26 cellular contexts compared by ENCODE assay signal in genomic region chr17:46140645-46141197, GRCh38. TPM values are rescaled to one million over a fixed set of nuclear protein-coding genes. Genes with fewer than 3 reads are reported as not detected.
DNase-seq lines count a peak whose midpoint lies in the region; ATAC-seq, FAIRE-seq and TF ChIP-seq lines count a peak whose summit lies in the region.
"Had no signal": no experiment of that assay in that cellular context is flagged by ENCODE, and none has a peak within 500 bp of the region (broad histone marks: within the 10 kb centered on the region; RNA-seq: fewer than 3 reads in every experiment).

No MANE protein-coding gene starts in this region.

- no peak for ATAC-seq in WTC11
- ATAC-seq in naive thymus-derived CD8-positive, alpha-beta T cell, result no peak
- no peak for ATAC-seq in HG02885 (IDR thresholded peaks at IDR 0.05; ENCODE audit: poor library complexity, unreplicated experiment)
- ATAC-seq: CD8-positive, alpha-beta T cell; gastroesophageal sphincter; left cardiac atrium; mucosa of descending colon; pancreas; stimulated activated effector memory CD8-positive, alpha-beta T cell treated with anti-CD3 and anti-CD28 coated beads, Interleukin-12 subunit alpha, Interleukin-12 subunit beta, amount 100 ng/mL, for 72 hours had no signal

- peaks cover 93% of the 10 kb centered on the region for H3K4me1 Mint-ChIP-seq in activated T-cell treated with anti-CD3 and anti-CD28 coated beads, Interleukin-2, amount 50 U/mL, for 24 hours (ENCODE audit: low read depth)
- peaks cover 86% of the 10 kb centered on the region for H3K4me1 Mint-ChIP-seq in WTC11
- H3K4me1 Mint-ChIP-seq in naive thymus-derived CD8-positive, alpha-beta T cell, result peaks cover 55 to 98% (median 92%) of the 10 kb centered on the region in 4 donors
- peaks cover 58% of the 10 kb centered on the region for H3K4me1 Mint-ChIP-seq in osteocyte (ENCODE audit: unreplicated experiment)

- CTCF ChIA-PET in WTC11 (lab: Charles Lee), result interaction anchor here (0.6 kb wide), 1 partner anchor 42 kb away, joined by 3 read pairs; no protein-coding TSS in a partner anchor

- POLR2A ChIA-PET in WTC11 (lab: Charles Lee), result interaction anchor here (0.7 kb wide), 1 partner anchor 30 kb away, joined by 7 read pairs; no protein-coding TSS in a partner anchor
- POLR2A ChIA-PET in naive thymus-derived CD8-positive, alpha-beta T cell (lab: Charles Lee), result no interaction called here

- TF ChIP-seq CTCF in WTC11 (IDR thresholded peaks at IDR 0.05), result no peak
- no peak for TF ChIP-seq CTCF in osteocyte (IDR thresholded peaks at IDR 0.05)

- H3K9me3 Mint-ChIP-seq in activated T-cell treated with anti-CD3 and anti-CD28 coated beads, Interleukin-2, amount 50 U/mL, for 24 hours, result no peaks in the 10 kb centered on the region
- H3K9me3 Mint-ChIP-seq in WTC11 (no peaks in the 10 kb centered on the region), osteocyte (ENCODE audit: unreplicated experiment) (peaks cover 4% of the 10 kb centered on the region)
- no peaks in the 10 kb centered on the region for H3K9me3 Mint-ChIP-seq in naive thymus-derived CD8-positive, alpha-beta T cell
- H3K9me3 Mint-ChIP-seq: activated naive CD4-positive, alpha-beta T cell treated with anti-CD3 and anti-CD28 coated beads for 36 hours; CD8-positive, alpha-beta T cell; immature natural killer cell; stimulated activated effector memory CD8-positive, alpha-beta T cell treated with anti-CD3 and anti-CD28 coated beads, Interleukin-12 subunit alpha, Interleukin-12 subunit beta, amount 100 ng/mL, for 72 hours had no signal

- no peak for TF ChIP-seq POLR2A in H54 (IDR thresholded peaks at IDR 0.05; ENCODE audit: low read depth, low read length)

- peaks cover 17% of the 10 kb centered on the region for H3K36me3 Mint-ChIP-seq in activated T-cell treated with anti-CD3 and anti-CD28 coated beads, Interleukin-2, amount 50 U/mL, for 24 hours (ENCODE audit: low read depth)
- H3K36me3 Mint-ChIP-seq in WTC11, result no peaks in the 10 kb centered on the region
- peaks cover 0 to 22% (median 0%) of the 10 kb centered on the region in 3 donors for H3K36me3 Mint-ChIP-seq in naive thymus-derived CD8-positive, alpha-beta T cell
- H3K36me3 Mint-ChIP-seq in osteocyte (ENCODE audit: unreplicated experiment), result peaks cover 12% of the 10 kb centered on the region
- H3K36me3 Mint-ChIP-seq: immature natural killer cell had no signal

- FAIRE-seq in H54 (lab: Jason Lieb, UNC), result peak; percentile 72
- FAIRE-seq: pancreas had no signal

- in situ Hi-C loops in ACHN (cut with HindIII; ENCODE audit: low pct_ligation_motif_present, low pct_unique_long_range_greater_than_20kb, low sequenced_read_pairs), result no loop called here

- H3K27ac Mint-ChIP-seq in activated T-cell treated with anti-CD3 and anti-CD28 coated beads, Interleukin-2, amount 50 U/mL, for 24 hours, result peak overlapping the region; percentile 20
- H3K27ac Mint-ChIP-seq in WTC11, result peak overlapping the region; percentile 12; the same call in 1 of the 2 replicates
- peak overlapping the region in 6 of 10 donors; percentile 5 to 78 (median 58) for H3K27ac Mint-ChIP-seq in naive thymus-derived CD8-positive, alpha-beta T cell
- H3K27ac Mint-ChIP-seq in osteocyte (ENCODE audit: unreplicated experiment), result no peak overlapping the region
- H3K27ac Mint-ChIP-seq: activated naive CD4-positive, alpha-beta T cell treated with anti-CD3 and anti-CD28 coated beads for 36 hours; stimulated activated effector memory CD8-positive, alpha-beta T cell treated with anti-CD3 and anti-CD28 coated beads, Interleukin-12 subunit alpha, Interleukin-12 subunit beta, amount 100 ng/mL, for 72 hours had no signal

- no peak for DNase-seq in activated T-cell treated with anti-CD3 and anti-CD28 coated beads, Interleukin-2, amount 50 U/mL, for 24 hours
- no peak for DNase-seq in activated T-cell treated with anti-CD3 and anti-CD28 coated beads for 4 hours
- DNase-seq in H54 (ENCODE audit: insufficient read length, low spot score), result no peak
- DNase-seq in WTC11 (ENCODE audit: low spot score), result no peak
- DNase-seq in naive thymus-derived CD8-positive, alpha-beta T cell, result no peak
- DNase-seq in osteocyte (ENCODE audit: extremely low spot score, unreplicated experiment), result no peak
- no peak for DNase-seq in ACHN
- DNase-seq: activated naive CD4-positive, alpha-beta T cell treated with anti-CD3 and anti-CD28 coated beads for 36 hours; amygdala; CD8-positive, alpha-beta T cell; DMS 273 treated with DMSO at 0.1 percent for 48 hours; EL; immature natural killer cell; KBM-7; left cardiac atrium; mammary epithelial cell; mucosa of descending colon; NCI-H1417 treated with DMSO at 0.1 percent for 48 hours; NCI-H748 treated with DMSO at 0.1 percent for 48 hours; pancreas; SJCRH30; T-helper 1 cell; trophoblast cell had no signal

- no peak overlapping the region for H3K4me3 Mint-ChIP-seq in activated T-cell treated with anti-CD3 and anti-CD28 coated beads, Interleukin-2, amount 50 U/mL, for 24 hours
- H3K4me3 Mint-ChIP-seq in WTC11, result no peak overlapping the region
- peak overlapping the region in 8 of 10 donors; percentile 18 to 57 (median 32) for H3K4me3 Mint-ChIP-seq in naive thymus-derived CD8-positive, alpha-beta T cell
- H3K4me3 Mint-ChIP-seq in osteocyte (ENCODE audit: unreplicated experiment), result no peak overlapping the region
- H3K4me3 Mint-ChIP-seq: activated naive CD4-positive, alpha-beta T cell treated with anti-CD3 and anti-CD28 coated beads for 36 hours; stimulated activated effector memory CD8-positive, alpha-beta T cell treated with anti-CD3 and anti-CD28 coated beads, Interleukin-12 subunit alpha, Interleukin-12 subunit beta, amount 100 ng/mL, for 72 hours had no signal

- H3K27me3 Mint-ChIP-seq in activated T-cell treated with anti-CD3 and anti-CD28 coated beads, Interleukin-2, amount 50 U/mL, for 24 hours, result no peaks in the 10 kb centered on the region
- H3K27me3 Mint-ChIP-seq in WTC11 (ENCODE audit: low read depth) (no peaks in the 10 kb centered on the region), osteocyte (ENCODE audit: unreplicated experiment) (no peaks in the 10 kb centered on the region)
- H3K27me3 Mint-ChIP-seq in naive thymus-derived CD8-positive, alpha-beta T cell, result no peaks in the 10 kb centered on the region

TF ChIP-seq in WTC11, 78 proteins besides CTCF, POLR2A, EP300 and RAD21:
- no peak for TF ChIP-seq ZNF396 (CRISPR knock-in tag; IDR thresholded peaks at IDR 0.05; ENCODE audit: borderline replicate concordance)
- no peak for TF ChIP-seq SP1 (CRISPR knock-in tag; conservative IDR thresholded peaks at IDR 0.05)
- no peak for TF ChIP-seq TCF7 (CRISPR knock-in tag; IDR thresholded peaks at IDR 0.05; ENCODE audit: low read depth)
- no peak for TF ChIP-seq KAT7 (CRISPR knock-in tag; IDR thresholded peaks at IDR 0.05; ENCODE audit: borderline replicate concordance)
- no peak for TF ChIP-seq ZNF232 (CRISPR knock-in tag; IDR thresholded peaks at IDR 0.05)
- no peak for TF ChIP-seq E2F5 (CRISPR knock-in tag; IDR thresholded peaks at IDR 0.05)
- no peak for TF ChIP-seq USF1 (CRISPR knock-in tag; IDR thresholded peaks at IDR 0.05)
- no peak for TF ChIP-seq IRF1 (CRISPR knock-in tag; IDR thresholded peaks at IDR 0.05)
- no peak for TF ChIP-seq ZMAT4 (CRISPR knock-in tag; IDR thresholded peaks at IDR 0.05)
TF ChIP-seq in WTC11: peak in this region for 0.

RNA-seq across cellular contexts. Expression of gene KANSL1, which starts 52.5 kb away (rescaled TPM):
- total RNA-seq in WTC11 (2021) (66.4 to 72.7 TPM (median 68.5 TPM) in 3 replicates), osteocyte (99.0 and 102 TPM in 2 replicates)
- 100 to 1,000 TPM; 206 to 208 TPM for total RNA-seq in naive thymus-derived CD8-positive, alpha-beta T cell
- 10 to 100 TPM; 13.1 to 16.6 (median 13.2) TPM for polyA plus RNA-seq in naive thymus-derived CD8-positive, alpha-beta T cell

Comparison
In these comparisons a context has a peak if more than half of its experiments do, and no peak if none do; other contexts are left out.
1. H3K4me3 Mint-ChIP-seq: peak in naive thymus-derived CD8-positive, alpha-beta T cell (8 of 10); none in activated T-cell treated with anti-CD3 and anti-CD28 coated beads, Interleukin-2, amount 50 U/mL, for 24 hours (single experiment), WTC11 (single experiment) and osteocyte (single experiment).